In genomic region chr17:70901870-70902269, GRCh38 we compare ENCODE assay signal across 1 cellular context.
TF ChIP-seq lines count a peak whose summit lies in the region.

No MANE protein-coding gene starts in this region.

TF ChIP-seq in H1, 55 proteins besides CTCF, POLR2A, EP300 and RAD21 (continued from another document):
- TF ChIP-seq SIN3A (conservative IDR thresholded peaks at IDR 0.05 in 1 of 2, IDR thresholded peaks at IDR 0.05 in 1 of 2; ENCODE audit: low read depth in 1 of 2, low read length in 2 of 2) (no peak), BRCA1 (IDR thresholded peaks at IDR 0.05; ENCODE audit: low read depth, low read length) (no peak), ASH2L (IDR thresholded peaks at IDR 0.05; ENCODE audit: low read length) (no peak), CBX8 (IDR thresholded peaks at IDR 0.05; ENCODE audit: borderline replicate concordance, low read depth, low read length) (no peak), ZNF274 (IDR thresholded peaks at IDR 0.05; ENCODE audit: borderline replicate concordance, extremely low read depth, low read length) (no peak), NANOG (IDR thresholded peaks at IDR 0.05; ENCODE audit: insufficient read depth, low read depth, low read length, poor library complexity, severe bottlenecking) (no peak), NRF1 (IDR thresholded peaks at IDR 0.05; ENCODE audit: low read depth, low read length) (no peak)
- TF ChIP-seq, protein P1, sequence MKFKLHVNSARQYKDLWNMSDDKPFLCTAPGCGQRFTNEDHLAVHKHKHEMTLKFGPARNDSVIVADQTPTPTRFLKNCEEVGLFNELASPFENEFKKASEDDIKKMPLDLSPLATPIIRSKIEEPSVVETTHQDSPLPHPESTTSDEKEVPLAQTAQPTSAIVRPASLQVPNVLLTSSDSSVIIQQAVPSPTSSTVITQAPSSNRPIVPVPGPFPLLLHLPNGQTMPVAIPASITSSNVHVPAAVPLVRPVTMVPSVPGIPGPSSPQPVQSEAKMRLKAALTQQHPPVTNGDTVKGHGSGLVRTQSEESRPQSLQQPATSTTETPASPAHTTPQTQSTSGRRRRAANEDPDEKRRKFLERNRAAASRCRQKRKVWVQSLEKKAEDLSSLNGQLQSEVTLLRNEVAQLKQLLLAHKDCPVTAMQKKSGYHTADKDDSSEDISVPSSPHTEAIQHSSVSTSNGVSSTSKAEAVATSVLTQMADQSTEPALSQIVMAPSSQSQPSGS (IDR thresholded peaks at IDR 0.05; ENCODE audit: low read length), result no peak
